In the genomic region with DNA sequence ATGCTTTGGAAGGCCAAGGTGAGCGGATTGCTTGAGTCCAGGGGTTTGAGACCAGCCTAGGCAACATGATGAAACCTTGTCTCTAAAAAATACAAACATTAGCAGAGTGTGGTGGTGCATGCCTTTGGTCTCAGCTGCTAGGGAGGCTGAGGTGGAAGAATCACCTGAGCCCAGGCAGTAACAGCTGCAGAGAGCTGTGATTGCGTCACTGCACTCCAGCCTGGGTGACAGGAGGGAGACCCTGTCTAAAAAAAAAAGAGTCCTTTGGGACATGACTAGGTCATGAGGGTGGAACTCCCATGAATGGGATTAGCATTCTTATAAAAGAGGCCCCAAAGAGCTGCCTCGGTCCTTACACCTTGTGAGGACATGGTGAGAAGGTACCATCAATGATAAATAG, we compare ENCODE assay signal across 22 cellular contexts.
DNase-seq lines count a peak whose midpoint lies in the region; ATAC-seq, FAIRE-seq and TF ChIP-seq lines count a peak whose summit lies in the region.
"Had no signal": no experiment of that assay in that cellular context is flagged by ENCODE, and none has a peak within 500 bp of the region (broad histone marks: within the 10 kb centered on the region; RNA-seq: fewer than 3 reads in every experiment).

No MANE protein-coding gene starts in this region.

- H3K4me3 ChIP-seq in H1 (ENCODE audit: extremely low read depth in 1 of 4, insufficient read depth in 2 of 4, low read depth in 3 of 4, low read length in 4 of 4), result no peak overlapping the region
- H3K4me3 ChIP-seq: BLaER1 had no signal

- no peak overlapping the region for H2AFZ ChIP-seq in H1 (ENCODE audit: low read length)

- no peak overlapping the region for H3K4me3 Mint-ChIP-seq in activated CD8-positive, alpha-beta T cell treated with anti-CD3 and anti-CD28 coated beads for 36 hours
- H3K4me3 Mint-ChIP-seq: CD14-positive monocyte; CD4-positive, alpha-beta memory T cell; CD4-positive, CD25-positive, alpha-beta regulatory T cell; CD8-positive, alpha-beta memory T cell had no signal

- no peak overlapping the region for H3K56ac ChIP-seq in H1 (replicated peaks; ENCODE audit: insufficient read length, low read depth, low read length)

- CTCF ChIA-PET in H1 (lab: Charles Lee; ENCODE audit: partially characterized antibody), result no interaction called here
- CTCF ChIA-PET in activated CD8-positive, alpha-beta T cell treated with anti-CD3 and anti-CD28 coated beads for 36 hours (lab: Charles Lee), result no interaction called here

- no peak overlapping the region for H3K9ac ChIP-seq in H1 (replicated peaks in 1 of 4; ENCODE audit: extremely low read depth in 1 of 4, low read depth in 3 of 4, low read length in 3 of 4)
- H3K9ac ChIP-seq: BLaER1 had no signal

- no peaks in the 10 kb centered on the region for H4K20me1 ChIP-seq in H1 (replicated peaks in 1 of 2; ENCODE audit: control insufficient read depth in 1 of 2, insufficient read depth in 2 of 2, low read length in 2 of 2)
- H4K20me1 ChIP-seq: BLaER1 had no signal

- H4K5ac ChIP-seq in H1 (ENCODE audit: insufficient read length, low read depth, low read length), result no peak overlapping the region

- H3K4me1 Mint-ChIP-seq in activated CD8-positive, alpha-beta T cell treated with anti-CD3 and anti-CD28 coated beads for 36 hours (ENCODE audit: low read depth), result peaks cover 11% of the 10 kb centered on the region
- H3K4me1 Mint-ChIP-seq: CD14-positive monocyte had no signal

- TF ChIP-seq CTCF in H1 (IDR thresholded peaks at IDR 0.05; ENCODE audit: control extremely low read depth in 1 of 3, insufficient read depth in 1 of 3, low read depth in 1 of 3, low read length in 3 of 3), result no peak
- no peak for TF ChIP-seq CTCF in activated CD8-positive, alpha-beta T cell treated with anti-CD3 and anti-CD28 coated beads for 36 hours (IDR thresholded peaks at IDR 0.05)

- no peaks in the 10 kb centered on the region for H3K4me1 ChIP-seq in H1 (replicated peaks in 1 of 4; ENCODE audit: control insufficient read depth in 3 of 4, insufficient read depth in 4 of 4, low read length in 3 of 4)
- H3K4me1 ChIP-seq: Caco-2 had no signal

- H2BK20ac ChIP-seq in H1 (ENCODE audit: low read length), result no peak overlapping the region

- POLR2A ChIA-PET in H1 (lab: Charles Lee; ENCODE audit: partially characterized antibody), result no interaction called here
- POLR2A ChIA-PET in activated CD8-positive, alpha-beta T cell treated with anti-CD3 and anti-CD28 coated beads for 36 hours (lab: Charles Lee), result no interaction called here

- no peak overlapping the region for H2BK15ac ChIP-seq in H1 (ENCODE audit: low read length)

- peaks cover 8% of the 10 kb centered on the region for H3K27me3 Mint-ChIP-seq in activated CD8-positive, alpha-beta T cell treated with anti-CD3 and anti-CD28 coated beads for 36 hours

- 93% methylated on average over 3 of the region's 3 CpGs; no CpG with 5 or more reads in 1 of the 2 experiments for WGBS in H1 (ENCODE audit: extremely low coverage in 1 of 2, insufficient coverage in 1 of 2, insufficient read length in 1 of 2, insufficient replicate concordance in 2 of 2, low coverage in 1 of 2, low lambda C conversion rate in 2 of 2, missing lambda C conversion rate in 1 of 2), 2 experiments

- DNase-seq in GM12891 (ENCODE audit: insufficient read length, low spot score), result no peak
- no peak for DNase-seq in GM12892 (ENCODE audit: insufficient read length)
- DNase-seq in H1 (ENCODE audit: low read depth in 1 of 2, low spot score in 2 of 2), result no peak
- no peak for DNase-seq in activated CD8-positive, alpha-beta T cell treated with anti-CD3 and anti-CD28 coated beads for 36 hours
- DNase-seq in COLO829 (ENCODE audit: low spot score), result no peak
- DNase-seq: 8988T; ACHN; BE2C; C1 segment of cervical spinal cord; Caco-2; Calu3; CD4-positive, alpha-beta memory T cell; CD4-positive, CD25-positive, alpha-beta regulatory T cell; CD8-positive, alpha-beta memory T cell; DMS79 treated with DMSO at 0.1 percent for 48 hours; GF-D8 had no signal

- H3K23me2 ChIP-seq in H1 (ENCODE audit: low read depth, low read length), result no peaks in the 10 kb centered on the region

- no peaks in the 10 kb centered on the region for H3K9me3 ChIP-seq in H1 (ENCODE audit: insufficient read depth in 2 of 2, low read depth in 1 of 2, low read length in 1 of 2)
- H3K9me3 ChIP-seq: BE2C, BLaER1, Caco-2 had no signal

- no peaks in the 10 kb centered on the region for H3K36me3 Mint-ChIP-seq in activated CD8-positive, alpha-beta T cell treated with anti-CD3 and anti-CD28 coated beads for 36 hours (ENCODE audit: low read depth)
- H3K36me3 Mint-ChIP-seq: CD14-positive monocyte; CD4-positive, alpha-beta memory T cell; CD4-positive, CD25-positive, alpha-beta regulatory T cell had no signal

- no peak for TF ChIP-seq POLR2A in GM12891 (IDR thresholded peaks at IDR 0.05; ENCODE audit: low read depth, low read length)
- no peak for TF ChIP-seq POLR2A in GM12892 (IDR thresholded peaks at IDR 0.05; ENCODE audit: low read depth, low read length)
- TF ChIP-seq POLR2A in H1 (IDR thresholded peaks at IDR 0.05; ENCODE audit: control extremely low read depth in 1 of 2, low read depth in 2 of 2, low read length in 2 of 2), result no peak

- no peak overlapping the region for H2AK5ac ChIP-seq in H1 (ENCODE audit: low read depth, low read length)

- H3K9me3 Mint-ChIP-seq in activated CD8-positive, alpha-beta T cell treated with anti-CD3 and anti-CD28 coated beads for 36 hours, result no peaks in the 10 kb centered on the region
- H3K9me3 Mint-ChIP-seq: CD8-positive, alpha-beta memory T cell had no signal

- no peak overlapping the region for H3K18ac ChIP-seq in H1 (ENCODE audit: extremely low read depth, low read length)

- TF ChIP-seq RAD21 in H1 (IDR thresholded peaks at IDR 0.05 in 1 of 2, conservative IDR thresholded peaks at IDR 0.05 in 1 of 2; ENCODE audit: low read depth in 2 of 2, low read length in 2 of 2), result no peak

- H4K91ac ChIP-seq in H1 (replicated peaks; ENCODE audit: insufficient read length, low read length), result no peak overlapping the region

- no peak overlapping the region for H3K27ac ChIP-seq in H1 (ENCODE audit: low read depth, low read length)
- H3K27ac ChIP-seq: BLaER1 had no signal

- intact Hi-C loops in activated CD8-positive, alpha-beta T cell treated with anti-CD3 and anti-CD28 coated beads for 36 hours (cut with micrococcal nuclease), result no loop called here

- FAIRE-seq in GM12891 (lab: Jason Lieb, UNC) (peak; percentile 26), GM12892 (lab: Jason Lieb, UNC) (peak; percentile 14), H1 (lab: Jason Lieb, UNC) (no peak)
- FAIRE-seq: A204.1, D721Med, G401.6, GM19239 had no signal

- no peaks in the 10 kb centered on the region for H3K79me1 ChIP-seq in H1 (ENCODE audit: low read depth, low read length)

- no peak overlapping the region for H3K4me2 ChIP-seq in H1 (ENCODE audit: insufficient read depth in 1 of 2, low read depth in 2 of 2, low read length in 2 of 2)

- no peaks in the 10 kb centered on the region for H3K27me3 ChIP-seq in H1 (replicated peaks in 1 of 4; ENCODE audit: control insufficient read depth in 3 of 4, extremely low read depth in 1 of 4, insufficient read depth in 3 of 4, low read length in 3 of 4)
- H3K27me3 ChIP-seq: BE2C, BLaER1 had no signal

- no peak overlapping the region for H3K14ac ChIP-seq in H1 (ENCODE audit: insufficient read length)

- H4K8ac ChIP-seq in H1 (ENCODE audit: extremely low read depth, insufficient read depth, low read length), result no peak overlapping the region

- no peak overlapping the region for H3K23ac ChIP-seq in H1 (ENCODE audit: insufficient read length)

- TF ChIP-seq EP300 in H1 (IDR thresholded peaks at IDR 0.05; ENCODE audit: borderline replicate concordance in 1 of 2, low read depth in 2 of 2, low read length in 2 of 2), result no peak

- no peaks in the 10 kb centered on the region for H3K79me2 ChIP-seq in H1 (ENCODE audit: control insufficient read depth in 1 of 2, insufficient read depth in 2 of 2, low read length in 2 of 2)

- no peaks in the 10 kb centered on the region for H3K36me3 ChIP-seq in H1 (ENCODE audit: control insufficient read depth in 2 of 4, insufficient read depth in 4 of 4, low read length in 3 of 4)
- H3K36me3 ChIP-seq: BE2C, BLaER1 had no signal

- no peak overlapping the region for H3K27ac Mint-ChIP-seq in activated CD8-positive, alpha-beta T cell treated with anti-CD3 and anti-CD28 coated beads for 36 hours
- H3K27ac Mint-ChIP-seq: CD14-positive monocyte; CD4-positive, alpha-beta memory T cell; CD4-positive, CD25-positive, alpha-beta regulatory T cell; CD8-positive, alpha-beta memory T cell had no signal

- no peak overlapping the region for H3K4ac ChIP-seq in H1 (replicated peaks; ENCODE audit: insufficient read length, low read depth, low read length)

- H2BK12ac ChIP-seq in H1 (ENCODE audit: low read depth, low read length), result no peak overlapping the region

- H2BK120ac ChIP-seq in H1 (replicated peaks; ENCODE audit: low read depth, low read length), result no peak overlapping the region

- no peak overlapping the region for H2BK5ac ChIP-seq in H1 (ENCODE audit: low read depth, low read length)

- ATAC-seq in activated CD8-positive, alpha-beta T cell treated with anti-CD3 and anti-CD28 coated beads for 36 hours, result no peak

TF ChIP-seq in GM12891, 5 proteins besides CTCF, POLR2A, EP300 and RAD21:
- TF ChIP-seq SPI1 (IDR thresholded peaks at IDR 0.05; ENCODE audit: low read depth, low read length) (no peak), PAX5 (IDR thresholded peaks at IDR 0.05; ENCODE audit: insufficient read depth, low read length, severe bottlenecking) (no peak), POLR2AphosphoS5 (IDR thresholded peaks at IDR 0.05; ENCODE audit: low read depth, low read length) (no peak), TAF1 (IDR thresholded peaks at IDR 0.05; ENCODE audit: low read depth, low read length) (no peak), POU2F2 (IDR thresholded peaks at IDR 0.05; ENCODE audit: low read depth, low read length) (no peak)

TF ChIP-seq in H1, 55 proteins besides CTCF, POLR2A, EP300 and RAD21:
- peak; percentile 59 for TF ChIP-seq CEBPB (IDR thresholded peaks at IDR 0.05; ENCODE audit: low read depth, low read length)
- TF ChIP-seq CTBP2 (IDR thresholded peaks at IDR 0.05; ENCODE audit: borderline replicate concordance, insufficient read depth, insufficient read length, low read length), result no peak
TF ChIP-seq in H1: peak in this region for 1.
